16 cellular contexts compared by ENCODE assay signal in the genomic region with DNA sequence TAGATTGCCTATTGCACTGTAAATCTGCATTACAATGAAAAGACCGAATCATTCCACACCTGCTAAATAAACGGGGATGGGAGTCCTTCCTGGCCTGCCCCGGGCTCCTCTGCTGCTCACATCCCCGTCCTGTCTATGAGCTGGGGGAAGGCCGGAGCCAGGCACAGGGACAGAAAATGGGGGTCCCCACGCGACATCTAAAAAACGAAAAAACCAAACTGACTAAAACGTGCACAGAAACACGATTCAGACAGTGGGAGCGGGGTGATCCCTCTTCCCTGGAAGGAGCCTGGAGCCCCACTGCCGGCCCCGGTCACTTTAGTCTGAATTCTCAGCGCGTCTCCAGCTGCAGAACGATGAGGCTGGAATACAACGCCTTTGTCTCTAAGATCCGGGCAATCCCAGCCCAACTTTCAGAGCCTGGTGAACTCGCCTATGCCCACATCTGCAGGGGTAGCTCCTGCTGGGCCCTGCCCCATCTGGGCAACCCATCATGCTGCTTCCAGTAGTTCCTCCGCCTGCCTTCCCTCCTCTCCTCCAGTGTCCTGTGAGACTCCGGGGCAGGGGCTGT.
DNase-seq lines count a peak whose midpoint lies in the region; ATAC-seq and TF ChIP-seq lines count a peak whose summit lies in the region.
"Had no signal": no experiment of that assay in that cellular context is flagged by ENCODE, and none has a peak within 500 bp of the region (broad histone marks: within the 10 kb centered on the region; RNA-seq: fewer than 3 reads in every experiment).

No MANE protein-coding gene starts in this region.

- H3K27me3 Mint-ChIP-seq in brain (peaks cover 11% of the 10 kb centered on the region), endodermal cell (ENCODE audit: insufficient read depth) (peaks cover 4% of the 10 kb centered on the region)
- H3K27me3 Mint-ChIP-seq in stimulated activated naive CD8-positive, alpha-beta T cell treated with anti-CD3 and anti-CD28 coated beads, Interleukin-15, amount 100 ng/mL, for 72 hours: peaks cover 20% of the 10 kb centered on the region

- H3K4me3 ChIP-seq in endodermal cell (ENCODE audit: low read length): no peak overlapping the region
- no peak overlapping the region for H3K4me3 ChIP-seq in lower lobe of right lung
- H3K4me3 ChIP-seq: A549, GM23248 had no signal

- ATAC-seq in stimulated activated naive CD8-positive, alpha-beta T cell treated with anti-CD3 and anti-CD28 coated beads, Interleukin-15, amount 100 ng/mL, for 72 hours: no peak
- ATAC-seq in lower lobe of right lung: no peak
- ATAC-seq: A549; CD8-positive, alpha-beta T cell had no signal

- H3K9ac ChIP-seq in endodermal cell (ENCODE audit: extremely low read depth, low read length, poor library complexity, severe bottlenecking): no peak overlapping the region
- H3K9ac ChIP-seq: GM23248 had no signal

- peaks cover 8% of the 10 kb centered on the region for H3K9me3 ChIP-seq in endodermal cell (ENCODE audit: control insufficient read depth, low read length)
- no peaks in the 10 kb centered on the region for H3K9me3 ChIP-seq in lower lobe of right lung
- H3K9me3 ChIP-seq: A549, BE2C had no signal

- DNase-seq in endodermal cell: peak; percentile 44
- DNase-seq in mesenteric fat pad (ENCODE audit: low spot score): peak; percentile 74
- no peak for DNase-seq in stimulated activated naive CD8-positive, alpha-beta T cell treated with anti-CD3 and anti-CD28 coated beads, Interleukin-15, amount 100 ng/mL, for 72 hours
- no peak for DNase-seq in activated CD4-positive, alpha-beta T cell treated with anti-CD3 and anti-CD28 coated beads, Interleukin-2, amount 50 U/mL, for 1 hour
- DNase-seq in lower lobe of right lung: no peak
- DNase-seq: BE2C; CD8-positive, alpha-beta T cell; COR-L47; DMS153; EL; GM23248; H9 had no signal

- no peaks in the 10 kb centered on the region for H3K4me1 ChIP-seq in endodermal cell (ENCODE audit: control insufficient read depth, insufficient read depth, low read length)
- H3K4me1 ChIP-seq in lower lobe of right lung: no peaks in the 10 kb centered on the region
- H3K4me1 ChIP-seq: A549, BE2C had no signal

- H3K27ac Mint-ChIP-seq in brain (peak overlapping the region in 3 of 5 experiments; percentile 32 to 38 (median 37)), endodermal cell (no peak overlapping the region)
- H3K27ac Mint-ChIP-seq in stimulated activated naive CD8-positive, alpha-beta T cell treated with anti-CD3 and anti-CD28 coated beads, Interleukin-15, amount 100 ng/mL, for 72 hours: no peak overlapping the region
- H3K27ac Mint-ChIP-seq: CD14-positive monocyte; CD8-positive, alpha-beta T cell; H9; IgD-negative memory B cell had no signal

- H3K36me3 Mint-ChIP-seq in brain: no peaks in the 10 kb centered on the region
- H3K36me3 Mint-ChIP-seq in endodermal cell (ENCODE audit: low read depth): no peaks in the 10 kb centered on the region
- H3K36me3 Mint-ChIP-seq: CD14-positive monocyte; CD8-positive, alpha-beta T cell; IgD-negative memory B cell had no signal

- no peaks in the 10 kb centered on the region for H3K36me3 ChIP-seq in endodermal cell (ENCODE audit: control insufficient read depth, insufficient read depth, low read length)
- no peaks in the 10 kb centered on the region for H3K36me3 ChIP-seq in lower lobe of right lung
- H3K36me3 ChIP-seq: BE2C had no signal

- H3K9me3 Mint-ChIP-seq in brain: peaks cover 0 to 2% (median 0%) of the 10 kb centered on the region in 5 experiments
- H3K9me3 Mint-ChIP-seq in endodermal cell: peaks cover 12% of the 10 kb centered on the region
- H3K9me3 Mint-ChIP-seq in stimulated activated naive CD8-positive, alpha-beta T cell treated with anti-CD3 and anti-CD28 coated beads, Interleukin-15, amount 100 ng/mL, for 72 hours: no peaks in the 10 kb centered on the region
- H3K9me3 Mint-ChIP-seq: CD8-positive, alpha-beta T cell; IgD-negative memory B cell had no signal

- H3K27ac ChIP-seq in endodermal cell (ENCODE audit: low read depth, low read length) (no peak overlapping the region), lower lobe of right lung (no peak overlapping the region)
- H3K27ac ChIP-seq: A549, GM23248 had no signal

- intact Hi-C loops in lower lobe of right lung (cut with DNase I): no loop called here

- peaks cover 47% of the 10 kb centered on the region for H3K4me1 Mint-ChIP-seq in brain
- H3K4me1 Mint-ChIP-seq in endodermal cell: no peaks in the 10 kb centered on the region
- H3K4me1 Mint-ChIP-seq in stimulated activated naive CD8-positive, alpha-beta T cell treated with anti-CD3 and anti-CD28 coated beads, Interleukin-15, amount 100 ng/mL, for 72 hours: no peaks in the 10 kb centered on the region
- H3K4me1 Mint-ChIP-seq: CD14-positive monocyte had no signal

- H3K4me3 Mint-ChIP-seq in brain: no peak overlapping the region
- no peak overlapping the region for H3K4me3 Mint-ChIP-seq in endodermal cell
- H3K4me3 Mint-ChIP-seq in stimulated activated naive CD8-positive, alpha-beta T cell treated with anti-CD3 and anti-CD28 coated beads, Interleukin-15, amount 100 ng/mL, for 72 hours: no peak overlapping the region
- H3K4me3 Mint-ChIP-seq: CD14-positive monocyte; CD8-positive, alpha-beta T cell; H9; IgD-negative memory B cell had no signal

- 88 to 97% methylated on average over 15 to 21 of the region's 21 CpGs for WGBS in endodermal cell (ENCODE audit: insufficient coverage in 1 of 2, insufficient read length in 1 of 2), 2 experiments

- no peak for TF ChIP-seq CTCF in brain (conservative IDR thresholded peaks at IDR 0.05)
- no peak for TF ChIP-seq CTCF in endodermal cell (conservative IDR thresholded peaks at IDR 0.05)
- TF ChIP-seq CTCF in lower lobe of right lung (IDR thresholded peaks at IDR 0.05): no peak

- H3K27me3 ChIP-seq in endodermal cell (ENCODE audit: control insufficient read depth, insufficient read depth, low read length, poor library complexity, severe bottlenecking): no peaks in the 10 kb centered on the region
- H3K27me3 ChIP-seq in lower lobe of right lung (ENCODE audit: low read depth): no peaks in the 10 kb centered on the region
- H3K27me3 ChIP-seq: BE2C had no signal

Comparison
In these comparisons a context has a peak if more than half of its experiments do, and no peak if none do; other contexts are left out.
1. H3K27ac Mint-ChIP-seq: peak in brain (3 of 5); none in endodermal cell (single experiment) and stimulated activated naive CD8-positive, alpha-beta T cell treated with anti-CD3 and anti-CD28 coated beads, Interleukin-15, amount 100 ng/mL, for 72 hours (0 of 2).
2. DNase-seq: peak in endodermal cell (single experiment) and mesenteric fat pad (single experiment); none in stimulated activated naive CD8-positive, alpha-beta T cell treated with anti-CD3 and anti-CD28 coated beads, Interleukin-15, amount 100 ng/mL, for 72 hours (0 of 2), activated CD4-positive, alpha-beta T cell treated with anti-CD3 and anti-CD28 coated beads, Interleukin-2, amount 50 U/mL, for 1 hour (single experiment) and lower lobe of right lung (single experiment).